ENCODE assay signal across 25 cellular contexts in the genomic region with DNA sequence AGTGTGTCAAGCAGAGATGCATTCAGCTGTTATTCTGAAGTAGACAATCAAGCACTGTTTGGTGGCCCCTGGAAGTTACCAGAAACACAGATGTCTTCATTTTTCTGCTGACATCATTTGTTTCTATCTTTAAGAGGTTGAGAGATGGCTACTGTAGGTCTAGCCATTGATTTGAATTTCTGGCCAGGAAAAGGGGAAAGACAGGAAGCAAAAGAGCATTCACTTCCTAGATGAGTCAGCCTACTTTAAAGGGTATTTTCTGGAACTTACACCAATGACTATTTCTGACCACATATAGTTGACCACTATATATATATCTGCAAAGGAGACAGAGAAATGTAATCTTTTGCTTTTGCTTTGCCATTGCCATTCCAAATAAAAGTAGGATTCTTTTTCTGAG.
"Had no signal": no experiment of that assay in that cellular context is flagged by ENCODE, and none has a peak within 500 bp of the region (broad histone marks: within the 10 kb centered on the region; RNA-seq: fewer than 3 reads in every experiment).

No MANE protein-coding gene starts in this region.

- H2AFZ ChIP-seq: PC-9 had no signal

- H3K9ac ChIP-seq: KMS-11 had no signal

- DNase-seq: Kasumi-1; MM.1S; NCI-H1092 treated with DMSO at 0.1 percent for 48 hours; NCI-H1436; NCI-H187; NCI-H2029; NCI-H2081 treated with DMSO at 0.1 percent for 48 hours; NCI-H2171; NCI-H226; NCI-H446; NCI-H510A; NCI-H524 treated with DMSO at 0.1 percent for 48 hours; NCI-H69; NCI-H774; NK-92 treated with Interleukin-12 subunit alpha and Interleukin-12 subunit beta, amount 100 ng/mL, for 24 hours; OCI-M1; PC-9; Peyer's patch; SIG-M5; T-helper 2 cell had no signal

- H3K36me3 ChIP-seq: Peyer's patch, SJSA1 had no signal

- ATAC-seq: K562, Right ventricle myocardium inferior had no signal

- H3K4me1 ChIP-seq: Peyer's patch, SJSA1 had no signal

- H3K27ac ChIP-seq: KMS-11, PC-9, Peyer's patch, SJSA1, SK-N-MC had no signal

- H3K4me2 ChIP-seq: KMS-11, PC-9 had no signal

- H3K27me3 ChIP-seq: Peyer's patch, SJSA1 had no signal

- H3K4me3 ChIP-seq: K562, PC-9, Peyer's patch, SJSA1, SK-N-MC had no signal
